In the genomic region with DNA sequence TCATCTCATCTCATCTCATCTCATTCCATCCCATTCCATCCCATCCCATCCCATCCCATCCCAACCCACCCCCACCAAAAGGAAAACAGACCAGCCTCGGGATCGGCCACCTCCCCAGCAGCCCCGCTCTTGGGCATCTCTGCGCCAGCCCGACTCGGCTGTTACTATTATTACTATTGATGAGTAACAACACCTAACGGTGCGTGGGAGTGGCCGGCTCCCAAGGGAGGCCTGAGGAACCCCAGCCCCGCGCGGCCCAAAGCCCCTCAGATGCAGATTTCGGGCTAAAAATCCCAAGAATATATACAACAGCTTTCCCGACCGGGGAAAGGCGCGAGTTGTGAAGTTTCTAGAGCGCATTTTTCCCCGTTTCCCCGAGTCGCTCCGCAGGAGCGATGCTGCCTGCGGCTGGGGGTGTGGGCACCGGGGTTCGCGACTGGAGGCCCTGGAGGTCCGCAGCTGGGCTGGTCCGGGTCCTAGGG, we compare ENCODE assay signal across 8 cellular contexts.
DNase-seq lines count a peak whose midpoint lies in the region; ATAC-seq and TF ChIP-seq lines count a peak whose summit lies in the region.

No MANE protein-coding gene starts in this region.

- H4K20me1 ChIP-seq in Loucy (ENCODE audit: insufficient read depth, low read length, poor library complexity, severe bottlenecking): no peaks in the 10 kb centered on the region

- DNase-seq in GM13977 (ENCODE audit: low spot score) (peak; percentile 64), KG1 (lab: John Stamatoyannopoulos, UW) (no peak), HuH-7.5 (ENCODE audit: low spot score) (no peak)
- DNase-seq in stimulated activated CD4-positive, alpha-beta T cell treated with anti-CD3 and anti-CD28 coated beads, Interleukin-15, amount 100 ng/mL, for 24 hours: peak; percentile 68

- peak overlapping the region; percentile 86 for H2AFZ ChIP-seq in Loucy (ENCODE audit: low read length)

- H3K27ac Mint-ChIP-seq in activated naive CD8-positive, alpha-beta T cell: peak overlapping the region; percentile 78

- H3K36me3 ChIP-seq in Loucy (ENCODE audit: insufficient read depth, low read length): no peaks in the 10 kb centered on the region

- H3K4me3 ChIP-seq in Loucy (ENCODE audit: low read length, poor library complexity, severe bottlenecking) (peak overlapping the region; percentile 81), iPS-18c (ENCODE audit: insufficient read depth, low read depth, low read length) (peak overlapping the region; percentile 75)

- H3K27me3 ChIP-seq in Loucy (ENCODE audit: insufficient read depth, low read length, poor library complexity, severe bottlenecking): no peaks in the 10 kb centered on the region

- peak overlapping the region; percentile 83 for H3K4me2 ChIP-seq in Loucy (ENCODE audit: low read depth, low read length, poor library complexity, severe bottlenecking)

- H3K4me1 Mint-ChIP-seq in activated naive CD8-positive, alpha-beta T cell (ENCODE audit: low read depth): peaks cover 21% of the 10 kb centered on the region

- ATAC-seq in GM21825 (IDR thresholded peaks at IDR 0.05; ENCODE audit: unreplicated experiment): peak; percentile 27

- H3F3A ChIP-seq in Loucy (ENCODE audit: low read depth): no peaks in the 10 kb centered on the region

- H3K9me3 ChIP-seq in Loucy (ENCODE audit: insufficient read depth, low read depth, low read length) (no peaks in the 10 kb centered on the region), iPS-18c (ENCODE audit: control insufficient read depth, insufficient read depth, low read length) (no peaks in the 10 kb centered on the region)

- H3K36me3 Mint-ChIP-seq in activated naive CD8-positive, alpha-beta T cell: peaks cover 8% of the 10 kb centered on the region

- TF ChIP-seq CTCF in GM13977 (IDR thresholded peaks at IDR 0.05; ENCODE audit: extremely low read depth, insufficient read depth, missing control alignments) (no peak), Loucy (conservative IDR thresholded peaks at IDR 0.05; ENCODE audit: low read length) (no peak)

- no peaks in the 10 kb centered on the region for H3K9me2 ChIP-seq in Loucy (replicated peaks; ENCODE audit: low read depth, low read length)

- H3K4me3 Mint-ChIP-seq in activated naive CD8-positive, alpha-beta T cell: peak overlapping the region; percentile 90

- no peaks in the 10 kb centered on the region for H3K27me3 Mint-ChIP-seq in activated naive CD8-positive, alpha-beta T cell

- in situ Hi-C loops in GM13977 (cut with MboI; ENCODE audit: low pct_unique_long_range_greater_than_20kb, low sequenced_read_pairs, unreplicated experiment): no loop called here

- peak overlapping the region; percentile 71 for H3K9ac ChIP-seq in Loucy (ENCODE audit: low read depth, low read length, poor library complexity, severe bottlenecking)

- H3K79me2 ChIP-seq in Loucy (ENCODE audit: insufficient read depth, low read length): peaks cover 9% of the 10 kb centered on the region; the same call in 1 of the 2 replicates

- no peaks in the 10 kb centered on the region for H3K9me3 Mint-ChIP-seq in activated naive CD8-positive, alpha-beta T cell (ENCODE audit: low read depth)

- H3K4me1 ChIP-seq in Loucy (ENCODE audit: insufficient read depth, low read length, poor library complexity, severe bottlenecking): peaks cover 8% of the 10 kb centered on the region

Comparison
In these comparisons a context has a peak if more than half of its experiments do, and no peak if none do; other contexts are left out.
1. DNase-seq: peak in GM13977 (single experiment) and stimulated activated CD4-positive, alpha-beta T cell treated with anti-CD3 and anti-CD28 coated beads, Interleukin-15, amount 100 ng/mL, for 24 hours (single experiment); none in KG1 (single experiment) and HuH-7.5 (single experiment).